In genomic region chr11:208917-209260, GRCh38 we compare ENCODE assay signal across 8 cellular contexts. TPM values are rescaled to one million over a fixed set of nuclear protein-coding genes. Genes with fewer than 3 reads are reported as not detected.
DNase-seq lines count a peak whose midpoint lies in the region; FAIRE-seq and TF ChIP-seq lines count a peak whose summit lies in the region.

No MANE protein-coding gene starts in this region.

- peak overlapping the region; percentile 97 for H3K9ac ChIP-seq in mucosa of stomach (ENCODE audit: low read length)

- peaks cover 29% of the 10 kb centered on the region for H3K4me1 ChIP-seq in mucosa of stomach (ENCODE audit: control insufficient read depth, insufficient read depth, low read length)

- peak overlapping the region; percentile 97 for H3K27ac ChIP-seq in KOPT-K1 (ENCODE audit: low read depth, low read length, poor library complexity, severe bottlenecking)
- peak overlapping the region; percentile 96 for H3K27ac ChIP-seq in cingulate gyrus (ENCODE audit: low read depth, low read length)

- H3K27me3 ChIP-seq in mucosa of stomach (ENCODE audit: control insufficient read depth, insufficient read depth, low read length): no peaks in the 10 kb centered on the region

- H3K36me3 ChIP-seq in KOPT-K1 (ENCODE audit: insufficient read depth, low read length): peaks cover 64% of the 10 kb centered on the region
- H3K36me3 ChIP-seq in mucosa of stomach (ENCODE audit: control insufficient read depth, insufficient read depth, low read length): peaks cover 27% of the 10 kb centered on the region

- TF ChIP-seq CTCF in AG10803 (conservative IDR thresholded peaks at IDR 0.05; ENCODE audit: low read length): no peak

- H3K9me3 ChIP-seq in KOPT-K1 (ENCODE audit: insufficient read depth, low read length, poor library complexity, severe bottlenecking): no peaks in the 10 kb centered on the region
- no peaks in the 10 kb centered on the region for H3K9me3 ChIP-seq in mucosa of stomach (ENCODE audit: control insufficient read depth, low read length)

- H3K4me3 ChIP-seq in AG10803 (ENCODE audit: low read length) (peak overlapping the region; percentile 99), mucosa of stomach (ENCODE audit: low read length) (peak overlapping the region; percentile 37)

- DNase-seq in AG10803 (ENCODE audit: low read depth): no peak
- no peak for DNase-seq in SHP77 (lab: John Stamatoyannopoulos, UW)
- no peak for DNase-seq in cerebellum (ENCODE audit: low spot score)
- no peak for DNase-seq in NOMO-1 treated with dmso at 0.1 percent for 144 hours (lab: John Stamatoyannopoulos, UW; ENCODE audit: unreplicated experiment)
- DNase-seq in RCC 7860 (ENCODE audit: low spot score): no peak

- FAIRE-seq in RCC 7860 (lab: Jason Lieb, UNC): no peak

RNA-seq across cellular contexts. Expression of gene RIC8A, which starts 1.4 kb away (rescaled TPM):
- total RNA-seq in cerebellum: 49.6 TPM

RNA-seq across cellular contexts. Expression of gene BET1L, which starts 1.7 kb away (rescaled TPM):
- 6.4 TPM for total RNA-seq in cerebellum

RNA-seq across cellular contexts. Expression of gene SCGB1C1, which starts 16.0 kb away (rescaled TPM):
- not detected for total RNA-seq in cerebellum

RNA-seq across cellular contexts. Expression of gene SIRT3, which starts 27.3 kb away (rescaled TPM):
- total RNA-seq in cerebellum: 14.8 TPM

RNA-seq across cellular contexts. Expression of gene PSMD13, which starts 27.9 kb away (rescaled TPM):
- total RNA-seq in cerebellum: 47.7 TPM
